ENCODE assay signal across 9 cellular contexts in the genomic region with DNA sequence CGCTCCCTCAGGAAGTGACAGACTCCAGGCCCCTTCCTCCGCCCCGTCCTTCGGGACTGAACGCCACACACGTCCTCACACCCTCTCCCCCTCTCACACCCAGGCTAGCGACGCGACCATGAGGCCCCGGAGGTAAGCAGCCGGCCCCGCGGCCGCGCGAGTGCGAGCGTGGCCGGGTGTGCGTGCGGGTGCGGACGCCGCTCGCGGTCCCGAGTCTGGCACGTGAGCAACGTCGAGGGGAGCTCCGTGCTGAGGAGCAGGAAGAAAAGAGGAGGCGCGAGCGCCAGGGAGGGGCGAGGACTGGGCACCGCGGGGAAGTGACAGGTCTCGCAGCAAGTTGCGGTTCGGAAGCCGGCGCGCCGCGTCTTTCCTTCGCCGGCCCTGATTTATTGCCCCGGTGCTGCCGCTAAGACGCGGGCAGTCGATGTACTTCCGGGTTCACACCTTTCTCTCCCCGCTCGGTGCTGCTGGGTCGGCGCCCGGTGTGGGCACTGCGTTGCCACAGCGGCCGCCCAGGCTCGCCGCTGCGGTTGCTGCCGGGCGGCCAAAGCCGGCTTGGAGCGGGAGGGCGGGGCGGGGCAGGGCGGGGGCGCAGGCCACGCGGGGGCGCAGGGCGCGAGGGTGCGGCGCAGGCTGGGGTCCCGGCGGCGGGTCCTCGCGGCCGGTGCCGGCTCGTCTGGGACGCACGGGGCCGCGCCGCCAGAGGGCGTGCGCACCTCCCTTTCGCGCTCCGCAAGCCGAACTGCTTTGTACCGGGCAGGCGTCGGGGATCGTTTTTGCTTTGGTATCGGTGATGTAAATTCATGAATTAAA. TPM values are rescaled to one million over a fixed set of nuclear protein-coding genes. Genes with fewer than 3 reads are reported as not detected.
DNase-seq lines count a peak whose midpoint lies in the region; ATAC-seq and TF ChIP-seq lines count a peak whose summit lies in the region.
"Had no signal": no experiment of that assay in that cellular context is flagged by ENCODE, and none has a peak within 500 bp of the region (broad histone marks: within the 10 kb centered on the region; RNA-seq: fewer than 3 reads in every experiment).

No MANE protein-coding gene starts in this region.

- H3K27ac ChIP-seq in esophagus squamous epithelium: no peak overlapping the region

- peaks cover 31% of the 10 kb centered on the region for H3K27me3 Mint-ChIP-seq in activated CD8-positive, alpha-beta T cell treated with anti-CD3 and anti-CD28 coated beads, Interleukin-2, amount 10 ng/mL, durations not matched to agents 7 days and 5 days (ENCODE audit: low read depth)
- H3K27me3 Mint-ChIP-seq in natural killer cell treated with Interleukin-12 subunit alpha and Interleukin-12 subunit beta and Interleukin-15 and Interleukin-18, amount 100 ng/mL, for 72 hours: peaks cover 13 to 14% of the 10 kb centered on the region in 2 donors
- peaks cover 6% of the 10 kb centered on the region for H3K27me3 Mint-ChIP-seq in type B pancreatic cell

- intact Hi-C loops in esophagus squamous epithelium (cut with DNase I): no loop called here

- peaks cover 5 to 18% (median 8%) of the 10 kb centered on the region in 3 donors for H3K4me1 ChIP-seq in esophagus squamous epithelium

- no peaks in the 10 kb centered on the region for H3K9me3 Mint-ChIP-seq in activated CD8-positive, alpha-beta T cell treated with anti-CD3 and anti-CD28 coated beads, Interleukin-2, amount 10 ng/mL, durations not matched to agents 7 days and 5 days (ENCODE audit: insufficient read depth)
- no peaks in the 10 kb centered on the region for H3K9me3 Mint-ChIP-seq in natural killer cell treated with Interleukin-12 subunit alpha and Interleukin-12 subunit beta and Interleukin-15 and Interleukin-18, amount 100 ng/mL, for 72 hours
- H3K9me3 Mint-ChIP-seq in type B pancreatic cell: peaks cover 4% of the 10 kb centered on the region

- peaks cover 0 to 12% (median 0%) of the 10 kb centered on the region in 3 donors for H3K9me3 ChIP-seq in esophagus squamous epithelium

- no peak overlapping the region for H3K27ac Mint-ChIP-seq in activated CD8-positive, alpha-beta T cell treated with anti-CD3 and anti-CD28 coated beads, Interleukin-2, amount 10 ng/mL, durations not matched to agents 7 days and 5 days
- no peak overlapping the region for H3K27ac Mint-ChIP-seq in natural killer cell treated with Interleukin-12 subunit alpha and Interleukin-12 subunit beta and Interleukin-15 and Interleukin-18, amount 100 ng/mL, for 72 hours
- peak overlapping the region; percentile 92 for H3K27ac Mint-ChIP-seq in type B pancreatic cell

- ATAC-seq in HG02981 (IDR thresholded peaks at IDR 0.05; ENCODE audit: unreplicated experiment) (peak; percentile 61), HG03095 (IDR thresholded peaks at IDR 0.05; ENCODE audit: unreplicated experiment) (no peak)
- peak; percentile 92 for ATAC-seq in activated CD8-positive, alpha-beta T cell treated with anti-CD3 and anti-CD28 coated beads, Interleukin-2, amount 10 ng/mL, durations not matched to agents 7 days and 5 days
- peak; percentile 80 to 87 for ATAC-seq in natural killer cell treated with Interleukin-12 subunit alpha and Interleukin-12 subunit beta and Interleukin-15 and Interleukin-18, amount 100 ng/mL, for 72 hours
- ATAC-seq: Panc1 had no signal

- DNase-seq in GM13976 (ENCODE audit: low spot score) (peak; percentile 75), esophagus squamous epithelium (lab: John Stamatoyannopoulos, UW) (no peak), type B pancreatic cell (ENCODE audit: extremely low spot score, unreplicated experiment) (peak; percentile 85), NCI-H226 (no peak)
- peak; percentile 47 for DNase-seq in activated CD8-positive, alpha-beta T cell treated with anti-CD3 and anti-CD28 coated beads, Interleukin-2, amount 10 ng/mL, durations not matched to agents 7 days and 5 days
- DNase-seq in natural killer cell treated with Interleukin-12 subunit alpha and Interleukin-12 subunit beta and Interleukin-15 and Interleukin-18, amount 100 ng/mL, for 72 hours (ENCODE audit: low spot score): no peak

- peak overlapping the region; percentile 61 for H3K4me3 Mint-ChIP-seq in activated CD8-positive, alpha-beta T cell treated with anti-CD3 and anti-CD28 coated beads, Interleukin-2, amount 10 ng/mL, durations not matched to agents 7 days and 5 days
- H3K4me3 Mint-ChIP-seq in natural killer cell treated with Interleukin-12 subunit alpha and Interleukin-12 subunit beta and Interleukin-15 and Interleukin-18, amount 100 ng/mL, for 72 hours: peak overlapping the region; percentile 82
- H3K4me3 Mint-ChIP-seq in type B pancreatic cell: peak overlapping the region; percentile 96

- peaks cover 9% of the 10 kb centered on the region for H3K36me3 Mint-ChIP-seq in activated CD8-positive, alpha-beta T cell treated with anti-CD3 and anti-CD28 coated beads, Interleukin-2, amount 10 ng/mL, durations not matched to agents 7 days and 5 days (ENCODE audit: low read depth)
- H3K36me3 Mint-ChIP-seq in natural killer cell treated with Interleukin-12 subunit alpha and Interleukin-12 subunit beta and Interleukin-15 and Interleukin-18, amount 100 ng/mL, for 72 hours: peaks cover 5% of the 10 kb centered on the region
- H3K36me3 Mint-ChIP-seq in type B pancreatic cell: no peaks in the 10 kb centered on the region

- TF ChIP-seq POLR2A in esophagus squamous epithelium (IDR thresholded peaks at IDR 0.05): no peak

- in situ Hi-C loops in GM13976 (cut with MboI; ENCODE audit: low sequenced_read_pairs, unreplicated experiment): no loop called here

- peak overlapping the region in 3 of 4 donors; percentile 28 to 53 (median 43) for H3K4me3 ChIP-seq in esophagus squamous epithelium

- no peaks in the 10 kb centered on the region for H3K36me3 ChIP-seq in esophagus squamous epithelium

- TF ChIP-seq CTCF in GM13976 (IDR thresholded peaks at IDR 0.05; ENCODE audit: borderline replicate concordance, control extremely low read depth, extremely low read depth, insufficient read depth, missing control alignments) (peak; percentile 71), esophagus squamous epithelium (IDR thresholded peaks at IDR 0.05) (peak in 2 of 6 experiments; percentile 17 to 27), type B pancreatic cell (conservative IDR thresholded peaks at IDR 0.05) (peak; percentile 86)

- H3K4me1 Mint-ChIP-seq in activated CD8-positive, alpha-beta T cell treated with anti-CD3 and anti-CD28 coated beads, Interleukin-2, amount 10 ng/mL, durations not matched to agents 7 days and 5 days (ENCODE audit: low read depth): peaks cover 10% of the 10 kb centered on the region
- H3K4me1 Mint-ChIP-seq in natural killer cell treated with Interleukin-12 subunit alpha and Interleukin-12 subunit beta and Interleukin-15 and Interleukin-18, amount 100 ng/mL, for 72 hours (ENCODE audit: low read depth in 2 of 2): peaks cover 5% of the 10 kb centered on the region in 2 donors
- H3K4me1 Mint-ChIP-seq in type B pancreatic cell (ENCODE audit: unreplicated experiment): peaks cover 7% of the 10 kb centered on the region

- POLR2A ChIA-PET in activated CD8-positive, alpha-beta T cell treated with anti-CD3 and anti-CD28 coated beads, Interleukin-2, amount 10 ng/mL, durations not matched to agents 7 days and 5 days (lab: Charles Lee): no interaction called here

- WGBS in esophagus squamous epithelium, 2 donors: 18% methylated on average over 34 of the region's 103 CpGs; no CpG with 5 or more reads in 1 of the 2 donors

- H3K27me3 ChIP-seq in esophagus squamous epithelium: peaks cover 6 to 98% (median 9%) of the 10 kb centered on the region in 4 donors

- CTCF ChIA-PET in activated CD8-positive, alpha-beta T cell treated with anti-CD3 and anti-CD28 coated beads, Interleukin-2, amount 10 ng/mL, durations not matched to agents 7 days and 5 days (lab: Charles Lee): no interaction called here

RNA-seq across cellular contexts. Expression of gene LIN28B, which starts 15.8 kb away (rescaled TPM):
- total RNA-seq in activated CD8-positive, alpha-beta T cell treated with anti-CD3 and anti-CD28 coated beads, Interleukin-2, amount 10 ng/mL, durations not matched to agents 7 days and 5 days: not detected
- total RNA-seq in esophagus squamous epithelium (not detected), type B pancreatic cell (ENCODE audit: low replicate concordance) (7.6 and 22.3 TPM in 2 replicates)
- not detected for total RNA-seq in natural killer cell treated with Interleukin-12 subunit alpha and Interleukin-12 subunit beta and Interleukin-15 and Interleukin-18, amount 100 ng/mL, for 72 hours

Comparison
In these comparisons a context has a peak if more than half of its experiments do, and no peak if none do; other contexts are left out.
1. DNase-seq: peak in GM13976 (single experiment), activated CD8-positive, alpha-beta T cell treated with anti-CD3 and anti-CD28 coated beads, Interleukin-2, amount 10 ng/mL, durations not matched to agents 7 days and 5 days (single experiment) and type B pancreatic cell (single experiment); none in esophagus squamous epithelium (single experiment), natural killer cell treated with Interleukin-12 subunit alpha and Interleukin-12 subunit beta and Interleukin-15 and Interleukin-18, amount 100 ng/mL, for 72 hours (single experiment) and NCI-H226 (single experiment).
2. Peak in every context shown above with its lines, with median percentiles within 50 percentile points of each other: H3K4me3 Mint-ChIP-seq.